Comparison of ENCODE assay signal across 8 cellular contexts in genomic region chr9:6305954-6306563, GRCh38. TPM values are rescaled to one million over a fixed set of nuclear protein-coding genes. Genes with fewer than 3 reads are reported as not detected.
DNase-seq lines count a peak whose midpoint lies in the region; ATAC-seq and TF ChIP-seq lines count a peak whose summit lies in the region.

No MANE protein-coding gene starts in this region.

- no peak overlapping the region for H3K4me3 Mint-ChIP-seq in CD14-positive monocyte

- H3K9me3 Mint-ChIP-seq in CD14-positive monocyte: peaks cover 0 to 3% (median 0%) of the 10 kb centered on the region in 7 donors

- DNase-seq in DMS53 (lab: John Stamatoyannopoulos, UW) (peak; percentile 75), KBM-7 (peak; percentile 40), RWPE2 (ENCODE audit: low spot score) (no peak), foreskin keratinocyte (peak in 1 of 2 donors; percentile 43), renal cortical epithelial cell (ENCODE audit: low read depth) (peak; percentile 72), CD14-positive monocyte (ENCODE audit: low spot score) (no peak)
- DNase-seq in stimulated activated CD4-positive, alpha-beta T cell treated with anti-CD3 and anti-CD28 coated beads, Interleukin-1b, Interleukin-23, amount 100 ng/mL, for 48 hours: no peak

- peak; percentile 48; the same call in 1 of the 3 replicates for ATAC-seq in RWPE2 (ENCODE audit: low read depth)
- peak; percentile 60 for ATAC-seq in foreskin keratinocyte
- ATAC-seq in HG03108 (IDR thresholded peaks at IDR 0.05; ENCODE audit: unreplicated experiment): no peak

- H3K27me3 ChIP-seq in RWPE2 (ENCODE audit: insufficient read depth, poor library complexity, severe bottlenecking): no peaks in the 10 kb centered on the region
- H3K27me3 ChIP-seq in foreskin keratinocyte: no peaks in the 10 kb centered on the region

- H3K27ac Mint-ChIP-seq in CD14-positive monocyte: no peak overlapping the region

- H3K27me3 Mint-ChIP-seq in CD14-positive monocyte (ENCODE audit: low read depth in 3 of 3): peaks cover 0 to 14% (median 2%) of the 10 kb centered on the region in 3 donors

- H3K4me1 ChIP-seq in RWPE2 (ENCODE audit: insufficient read depth, poor library complexity, severe bottlenecking) (peaks cover 13% of the 10 kb centered on the region), foreskin keratinocyte (peaks cover 5% of the 10 kb centered on the region)

- H3K27ac ChIP-seq in RWPE2 (ENCODE audit: poor library complexity, severe bottlenecking): no peak overlapping the region
- H3K27ac ChIP-seq in foreskin keratinocyte: no peak overlapping the region

- no peaks in the 10 kb centered on the region for H3K4me1 Mint-ChIP-seq in CD14-positive monocyte

- peak; percentile 81 for TF ChIP-seq CTCF in RWPE2 (IDR thresholded peaks at IDR 0.05; ENCODE audit: poor library complexity, severe bottlenecking)
- TF ChIP-seq CTCF in foreskin keratinocyte (conservative IDR thresholded peaks at IDR 0.05): peak; percentile 84
- TF ChIP-seq CTCF in CD14-positive monocyte (IDR thresholded peaks at IDR 0.05): no peak

- H3K36me3 ChIP-seq in RWPE2 (ENCODE audit: low read depth): no peaks in the 10 kb centered on the region

- H3K36me3 Mint-ChIP-seq in CD14-positive monocyte: no peaks in the 10 kb centered on the region

- in situ Hi-C loops in KBM-7 (cut with MboI; ENCODE audit: low pct_unique_long_range_greater_than_20kb, low sequenced_read_pairs): loop anchor here (25.0 kb wide), 1 partner anchor 419 kb away; the partner anchor contains the start of gene MLANA

- no peaks in the 10 kb centered on the region for H3K9me3 ChIP-seq in RWPE2 (ENCODE audit: severe bottlenecking)

- intact Hi-C loops in CD14-positive monocyte (cut with micrococcal nuclease): no loop called here

- no peak overlapping the region for H3K4me3 ChIP-seq in RWPE2 (ENCODE audit: severe bottlenecking)

RNA-seq across cellular contexts. Expression of gene TPD52L3, which starts 22.1 kb away (rescaled TPM):
- total RNA-seq in foreskin keratinocyte: not detected in 2 replicates
- polyA plus RNA-seq in foreskin keratinocyte: not detected in 2 replicates
- total RNA-seq in renal cortical epithelial cell: not detected in 2 replicates
- not detected for polyA plus RNA-seq in CD14-positive monocyte

Comparison
In these comparisons a context has a peak if more than half of its experiments do, and no peak if none do; other contexts are left out.
1. DNase-seq: peak in DMS53 (single experiment), KBM-7 (single experiment) and renal cortical epithelial cell (single experiment); none in RWPE2 (single experiment), stimulated activated CD4-positive, alpha-beta T cell treated with anti-CD3 and anti-CD28 coated beads, Interleukin-1b, Interleukin-23, amount 100 ng/mL, for 48 hours (single experiment) and CD14-positive monocyte (single experiment).